Comparison of ENCODE assay signal across 20 cellular contexts in the genomic region with DNA sequence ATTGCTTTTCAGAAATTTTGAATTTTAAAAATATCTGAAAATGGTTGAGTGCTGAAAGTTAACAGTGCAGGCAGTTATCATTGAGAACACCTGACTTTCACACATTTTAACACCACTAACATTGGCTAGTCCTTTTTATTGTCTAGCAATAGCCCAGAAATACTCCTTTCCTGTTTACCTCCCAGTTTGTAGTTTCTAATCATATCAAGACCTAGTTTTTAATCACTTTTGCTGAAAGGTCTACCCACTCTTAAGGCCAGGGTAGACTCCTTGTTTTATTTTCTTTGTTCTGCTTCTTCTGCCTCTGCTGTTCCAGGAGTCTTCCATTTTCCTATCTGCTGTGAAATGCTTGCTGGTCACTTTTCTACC.
DNase-seq lines count a peak whose midpoint lies in the region; ATAC-seq and TF ChIP-seq lines count a peak whose summit lies in the region.
"Had no signal": no experiment of that assay in that cellular context is flagged by ENCODE, and none has a peak within 500 bp of the region (broad histone marks: within the 10 kb centered on the region; RNA-seq: fewer than 3 reads in every experiment).

No MANE protein-coding gene starts in this region.

- no peaks in the 10 kb centered on the region for H3K36me3 Mint-ChIP-seq in activated T-cell treated with anti-CD3 and anti-CD28 coated beads, Interleukin-2, amount 50 U/mL, for 72 hours (ENCODE audit: insufficient read depth in 2 of 2)
- H3K36me3 Mint-ChIP-seq in H9 (ENCODE audit: insufficient read depth in 1 of 3, low read depth in 3 of 3) = peaks cover 0 to 8% (median 3%) of the 10 kb centered on the region in 3 experiments; a peak in 4 of 7 replicates
- no peaks in the 10 kb centered on the region for H3K36me3 Mint-ChIP-seq in stimulated activated effector memory CD8-positive, alpha-beta T cell treated with anti-CD3 and anti-CD28 coated beads, Interleukin-12 subunit alpha, Interleukin-12 subunit beta, amount 100 ng/mL, for 72 hours
- H3K36me3 Mint-ChIP-seq: IgD-negative memory B cell had no signal

- peaks cover 2% of the 10 kb centered on the region; the same call in 1 of the 2 replicates for H3K4me1 ChIP-seq in H9 (ENCODE audit: insufficient read depth, low read length)
- H3K4me1 ChIP-seq in A673 (ENCODE audit: insufficient read depth, low read length, poor library complexity, severe bottlenecking) = peaks cover 9% of the 10 kb centered on the region
- no peaks in the 10 kb centered on the region for H3K4me1 ChIP-seq in GM23248 (ENCODE audit: insufficient read depth)
- H3K4me1 ChIP-seq: SJSA1, upper lobe of left lung had no signal

- no peak overlapping the region for H3K4ac ChIP-seq in H9 (ENCODE audit: low read depth, low read length)

- H3K23me2 ChIP-seq in H9 (ENCODE audit: insufficient read length, low read depth, low read length, poor library complexity, severe bottlenecking) = no peaks in the 10 kb centered on the region

- H3K14ac ChIP-seq in H9 (ENCODE audit: insufficient read depth, low read length) = no peak overlapping the region

- H3K9ac ChIP-seq in H9 (ENCODE audit: extremely low read depth, insufficient read length, low read length) (no peak overlapping the region), GM23248 (no peak overlapping the region)

- H3K23ac ChIP-seq in H9 (ENCODE audit: insufficient read length, low read depth, low read length) = no peak overlapping the region

- H4K8ac ChIP-seq in H9 (replicated peaks; ENCODE audit: insufficient read length, low read depth, low read length) = no peak overlapping the region

- H3K4me3 ChIP-seq in A673 (ENCODE audit: low read depth, low read length, poor library complexity, severe bottlenecking) = no peak overlapping the region
- no peak overlapping the region for H3K4me3 ChIP-seq in GM23248
- H3K4me3 ChIP-seq: coronary artery, mucosa of descending colon, SJSA1, upper lobe of left lung had no signal

- TF ChIP-seq CTCF in H9 (conservative IDR thresholded peaks at IDR 0.05) = no peak
- TF ChIP-seq CTCF in A673 (conservative IDR thresholded peaks at IDR 0.05; ENCODE audit: low read depth, low read length) = no peak

- H3F3A ChIP-seq in GM23248 (ENCODE audit: insufficient read depth) = peaks cover 5% of the 10 kb centered on the region; the same call in 1 of the 2 replicates

- H3K79me1 ChIP-seq in H9 (ENCODE audit: insufficient read depth, low read depth, low read length, poor library complexity, severe bottlenecking) = no peaks in the 10 kb centered on the region

- H2AFZ ChIP-seq in H9 (ENCODE audit: low read length) (no peak overlapping the region), GM23248 (no peak overlapping the region)

- no peaks in the 10 kb centered on the region for H3K9me2 ChIP-seq in GM23248 (ENCODE audit: insufficient read depth)

- peak overlapping the region; percentile 45 for H3K27ac Mint-ChIP-seq in activated T-cell treated with anti-CD3 and anti-CD28 coated beads, Interleukin-2, amount 50 U/mL, for 72 hours
- H3K27ac Mint-ChIP-seq in H9 = peak overlapping the region; percentile 4 to 12 (median 12); a peak in 2 of 7 replicates
- H3K27ac Mint-ChIP-seq in stimulated activated effector memory CD8-positive, alpha-beta T cell treated with anti-CD3 and anti-CD28 coated beads, Interleukin-12 subunit alpha, Interleukin-12 subunit beta, amount 100 ng/mL, for 72 hours = peak overlapping the region; percentile 56
- H3K27ac Mint-ChIP-seq: activated naive CD4-positive, alpha-beta T cell treated with anti-CD3 and anti-CD28 coated beads for 36 hours had no signal

- peaks cover 25% of the 10 kb centered on the region for H3K4me1 Mint-ChIP-seq in activated T-cell treated with anti-CD3 and anti-CD28 coated beads, Interleukin-2, amount 50 U/mL, for 72 hours (ENCODE audit: low read depth)
- peaks cover 22 to 23% of the 10 kb centered on the region in 2 experiments for H3K4me1 Mint-ChIP-seq in H9
- H3K4me1 Mint-ChIP-seq in stimulated activated effector memory CD8-positive, alpha-beta T cell treated with anti-CD3 and anti-CD28 coated beads, Interleukin-12 subunit alpha, Interleukin-12 subunit beta, amount 100 ng/mL, for 72 hours = peaks cover 26% of the 10 kb centered on the region

- no peak overlapping the region for H4K5ac ChIP-seq in H9 (ENCODE audit: insufficient read length, low read depth, low read length)

- H2BK15ac ChIP-seq in H9 (ENCODE audit: low read depth, low read length) = no peak overlapping the region

- H2BK20ac ChIP-seq in H9 (ENCODE audit: low read depth, low read length, poor library complexity, severe bottlenecking) = no peak overlapping the region

- POLR2A ChIA-PET in A673 (lab: Charles Lee; ENCODE audit: low non-redundant PET) = no interaction called here

- no peak overlapping the region for H2BK5ac ChIP-seq in H9 (ENCODE audit: insufficient read length, low read length)

- no peak overlapping the region for H3K27ac ChIP-seq in H9 (ENCODE audit: insufficient read length, low read depth, low read length)
- no peak overlapping the region for H3K27ac ChIP-seq in A673 (ENCODE audit: low read depth, low read length, poor library complexity, severe bottlenecking)
- no peak overlapping the region for H3K27ac ChIP-seq in GM23248
- H3K27ac ChIP-seq: coronary artery, epithelial cell of prostate, SJSA1, upper lobe of left lung had no signal

- H4K20me1 ChIP-seq in H9 (ENCODE audit: control insufficient read depth, insufficient read depth, insufficient read length) = no peaks in the 10 kb centered on the region
- peaks cover 8% of the 10 kb centered on the region; the same call in 1 of the 2 replicates for H4K20me1 ChIP-seq in GM23248 (ENCODE audit: insufficient read depth)

- no peak overlapping the region for H2BK12ac ChIP-seq in H9 (ENCODE audit: insufficient read length, low read depth, low read length)

- H3K27me3 Mint-ChIP-seq in activated T-cell treated with anti-CD3 and anti-CD28 coated beads, Interleukin-2, amount 50 U/mL, for 72 hours (ENCODE audit: low read depth) = no peaks in the 10 kb centered on the region
- no peaks in the 10 kb centered on the region for H3K27me3 Mint-ChIP-seq in H9 (ENCODE audit: low read depth)
- H3K27me3 Mint-ChIP-seq: IgD-negative memory B cell had no signal

- H3K18ac ChIP-seq in H9 (ENCODE audit: insufficient read length, low read depth, low read length) = no peak overlapping the region

- no TSS peak for BruUV-seq in A673 (replicated peaks; lab: Mats Ljungman, UMichigan)

- in situ Hi-C loops in GM23248 (cut with MboI) = loop anchor here (10.0 kb wide), 1 partner anchor 928 kb away; no protein-coding TSS in a partner anchor

- no peak for DNase-seq in activated T-cell treated with anti-CD3 and anti-CD28 coated beads, Interleukin-2, amount 50 U/mL, for 72 hours
- no peak for DNase-seq in activated T-cell treated with anti-CD3 and anti-CD28 coated beads for 4 hours
- no peak for DNase-seq in H9
- no peak for DNase-seq in stimulated activated effector memory CD8-positive, alpha-beta T cell treated with anti-CD3 and anti-CD28 coated beads, Interleukin-12 subunit alpha, Interleukin-12 subunit beta, amount 100 ng/mL, for 72 hours (ENCODE audit: low spot score in 2 of 2)
- no peak for DNase-seq in A673 (ENCODE audit: low spot score)
- DNase-seq in GM23248 = no peak
- no peak for DNase-seq in amniotic stem cell (lab: John Stamatoyannopoulos, UW)
- DNase-seq: activated naive CD4-positive, alpha-beta T cell treated with anti-CD3 and anti-CD28 coated beads for 36 hours; GOT3; mucosa of descending colon; NCI-H2107; NCI-H524 treated with DMSO at 0.1 percent for 48 hours; retina; stimulated activated naive CD4-positive, alpha-beta T cell treated with Interleukin-2 at 50 U/mL for 16 hours; upper lobe of left lung had no signal

- no peak overlapping the region for H3K56ac ChIP-seq in H9 (ENCODE audit: insufficient read length, low read depth, low read length)

- H3K9me3 Mint-ChIP-seq in activated T-cell treated with anti-CD3 and anti-CD28 coated beads, Interleukin-2, amount 50 U/mL, for 72 hours = no peaks in the 10 kb centered on the region
- no peaks in the 10 kb centered on the region for H3K9me3 Mint-ChIP-seq in H9
- H3K9me3 Mint-ChIP-seq in stimulated activated effector memory CD8-positive, alpha-beta T cell treated with anti-CD3 and anti-CD28 coated beads, Interleukin-12 subunit alpha, Interleukin-12 subunit beta, amount 100 ng/mL, for 72 hours = no peaks in the 10 kb centered on the region
- H3K9me3 Mint-ChIP-seq: activated naive CD4-positive, alpha-beta T cell treated with anti-CD3 and anti-CD28 coated beads for 36 hours; IgD-negative memory B cell had no signal

- no peak overlapping the region for H2BK120ac ChIP-seq in H9 (ENCODE audit: low read depth, low read length, poor library complexity, severe bottlenecking)

- H3K27me3 ChIP-seq in H9 (ENCODE audit: insufficient read depth, low read length) = no peaks in the 10 kb centered on the region
- H3K27me3 ChIP-seq in A673 (replicated peaks; ENCODE audit: insufficient read depth, low read depth, low read length, poor library complexity) = no peaks in the 10 kb centered on the region
- H3K27me3 ChIP-seq in GM23248 (replicated peaks; ENCODE audit: insufficient read depth) = no peaks in the 10 kb centered on the region
- H3K27me3 ChIP-seq: SJSA1, upper lobe of left lung had no signal

- CTCF ChIA-PET in A673 (lab: Charles Lee) = no interaction called here

- intact Hi-C loops in A673 (cut with micrococcal nuclease; ENCODE audit: unreplicated experiment) = loop anchor here (5.0 kb wide), 1 partner anchor 70 kb away; a partner anchor contains a TSS

- H3K79me2 ChIP-seq in H9 (ENCODE audit: insufficient read depth, low read length) = no peaks in the 10 kb centered on the region; the same call in 1 of the 2 replicates
- H3K79me2 ChIP-seq in GM23248 (ENCODE audit: insufficient read depth) = peaks cover 100% of the 10 kb centered on the region

- ATAC-seq in activated T-cell treated with anti-CD3 and anti-CD28 coated beads, Interleukin-2, amount 50 U/mL, for 72 hours (replicated peaks in 1 of 2) = peak; percentile 54 to 76
- ATAC-seq in HG03469 (IDR thresholded peaks at IDR 0.05; ENCODE audit: unreplicated experiment) = peak; percentile 51
- peak; percentile 81 for ATAC-seq in stimulated activated effector memory CD8-positive, alpha-beta T cell treated with anti-CD3 and anti-CD28 coated beads, Interleukin-12 subunit alpha, Interleukin-12 subunit beta, amount 100 ng/mL, for 72 hours
- ATAC-seq: mucosa of descending colon had no signal

- H3K4me3 Mint-ChIP-seq in activated T-cell treated with anti-CD3 and anti-CD28 coated beads, Interleukin-2, amount 50 U/mL, for 72 hours = peak overlapping the region; percentile 11 to 46
- no peak overlapping the region for H3K4me3 Mint-ChIP-seq in H9
- peak overlapping the region; percentile 4 for H3K4me3 Mint-ChIP-seq in stimulated activated effector memory CD8-positive, alpha-beta T cell treated with anti-CD3 and anti-CD28 coated beads, Interleukin-12 subunit alpha, Interleukin-12 subunit beta, amount 100 ng/mL, for 72 hours
- H3K4me3 Mint-ChIP-seq: activated naive CD4-positive, alpha-beta T cell treated with anti-CD3 and anti-CD28 coated beads for 36 hours; IgD-negative memory B cell had no signal

- no peak overlapping the region for H3K4me2 ChIP-seq in H9 (ENCODE audit: insufficient read depth, insufficient read length, low read length)
- H3K4me2 ChIP-seq in GM23248 (ENCODE audit: unreplicated experiment) = no peak overlapping the region

- H3T11ph ChIP-seq in H9 (ENCODE audit: low read length) = no peak overlapping the region

- H3K9me3 ChIP-seq in H9 (ENCODE audit: control insufficient read depth, low read depth, low read length) (no peaks in the 10 kb centered on the region), A673 (ENCODE audit: low read depth, low read length, poor library complexity, severe bottlenecking) (no peaks in the 10 kb centered on the region), GM23248 (ENCODE audit: low read depth) (no peaks in the 10 kb centered on the region)
- H3K9me3 ChIP-seq: mucosa of descending colon, SJSA1, upper lobe of left lung had no signal

- H3K36me3 ChIP-seq in A673 (ENCODE audit: insufficient read depth, low read length, poor library complexity, severe bottlenecking) = no peaks in the 10 kb centered on the region
- H3K36me3 ChIP-seq in GM23248 (ENCODE audit: low read depth) = no peaks in the 10 kb centered on the region
- H3K36me3 ChIP-seq: SJSA1, upper lobe of left lung had no signal

- no peak overlapping the region for H2AK5ac ChIP-seq in H9 (ENCODE audit: insufficient read length, low read length)

- H4K91ac ChIP-seq in H9 (ENCODE audit: insufficient read length, low read depth, low read length) = no peak overlapping the region

Comparison
In these comparisons a context has a peak if more than half of its experiments do, and no peak if none do; other contexts are left out.
1. H3K4me3 Mint-ChIP-seq: peak in activated T-cell treated with anti-CD3 and anti-CD28 coated beads, Interleukin-2, amount 50 U/mL, for 72 hours (2 of 2) and stimulated activated effector memory CD8-positive, alpha-beta T cell treated with anti-CD3 and anti-CD28 coated beads, Interleukin-12 subunit alpha, Interleukin-12 subunit beta, amount 100 ng/mL, for 72 hours (single experiment); none in H9 (0 of 2).
2. Peak in every context shown above with its lines, with median percentiles within 50 percentile points of each other: ATAC-seq and H3K27ac Mint-ChIP-seq.